ENCODE assay signal across 11 cellular contexts in the genomic region with DNA sequence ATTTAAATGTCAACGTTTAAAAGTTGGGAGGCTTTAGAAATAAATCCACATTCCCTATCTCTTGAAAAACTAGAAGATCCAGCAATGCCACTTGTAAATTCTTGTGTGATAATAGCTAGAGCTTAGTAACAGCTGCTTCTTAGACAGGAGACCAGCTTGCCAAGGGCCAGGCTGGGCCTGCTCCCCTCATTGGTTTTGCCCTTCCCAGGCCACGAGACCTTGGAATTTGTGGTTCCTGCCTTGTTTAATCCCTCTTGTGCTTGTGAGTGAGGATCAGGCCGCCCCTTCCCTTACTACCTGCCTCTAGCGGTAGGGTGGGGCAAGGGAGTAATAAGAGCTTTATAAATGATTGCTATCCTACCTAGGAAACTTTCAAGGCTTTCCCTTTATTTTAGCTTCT.
A peak's percentile ranks its signal among the peaks of the same experiment; 100 is the strongest.
DNase-seq lines count a peak whose midpoint lies in the region; ATAC-seq and TF ChIP-seq lines count a peak whose summit lies in the region.
"Had no signal": no experiment of that assay in that cellular context is flagged by ENCODE, and none has a peak within 500 bp of the region (broad histone marks: within the 10 kb centered on the region; RNA-seq: fewer than 3 reads in every experiment).

No MANE protein-coding gene starts in this region.

- H3K9me3 ChIP-seq in WERI-Rb-1 (ENCODE audit: severe bottlenecking) = no peaks in the 10 kb centered on the region

- no peak overlapping the region for H3K27ac ChIP-seq in WERI-Rb-1

- TF ChIP-seq CTCF in WERI-Rb-1 (IDR thresholded peaks at IDR 0.05; ENCODE audit: low read depth, low read length) = peak; percentile 48

- H3K36me3 ChIP-seq in WERI-Rb-1 = no peaks in the 10 kb centered on the region

- no peak overlapping the region for H3K4me3 ChIP-seq in WERI-Rb-1 (ENCODE audit: low read depth, low read length)

- ATAC-seq in left ventricle myocardium superior (peak; percentile 17), sciatic nerve (peak; percentile 40)
- ATAC-seq: stimulated activated memory B cell treated with anti-CD40 and anti-IgM and Interleukin-4, amounts not matched to agents 10 μg/mL and 1 μg/mL and 100 μg/mL, for 72 hours had no signal

- H3K27me3 ChIP-seq in WERI-Rb-1 (ENCODE audit: insufficient read depth, low read depth, severe bottlenecking) = no peaks in the 10 kb centered on the region

- peak; percentile 73 for DNase-seq in D341Med (ENCODE audit: low spot score)
- peak; percentile 85 for DNase-seq in WERI-Rb-1
- peak; percentile 58 for DNase-seq in left ventricle myocardium superior
- DNase-seq in sciatic nerve (ENCODE audit: low spot score) = no peak
- DNase-seq in activated CD4-positive, alpha-beta T cell treated with anti-CD3 and anti-CD28 coated beads for 48 hours = no peak
- DNase-seq in occipital lobe (lab: John Stamatoyannopoulos, UW) = no peak
- DNase-seq in NCI-H1092 (lab: John Stamatoyannopoulos, UW) = no peak
- no peak for DNase-seq in globus pallidus (ENCODE audit: low spot score)
- DNase-seq: erythroblast, NCI-H2171 treated with DMSO at 0.1 percent for 48 hours had no signal

- intact Hi-C loops in left ventricle myocardium superior (cut with micrococcal nuclease) (no loop called here), sciatic nerve (cut with DNase I) (no loop called here)

Comparison
In these comparisons a context has a peak if more than half of its experiments do, and no peak if none do; other contexts are left out.
1. DNase-seq: peak in D341Med (single experiment), WERI-Rb-1 (single experiment) and left ventricle myocardium superior (single experiment); none in sciatic nerve (single experiment), activated CD4-positive, alpha-beta T cell treated with anti-CD3 and anti-CD28 coated beads for 48 hours (single experiment), occipital lobe (single experiment), NCI-H1092 (single experiment) and globus pallidus (single experiment).